ENCODE assay signal across 16 cellular contexts in the genomic region with DNA sequence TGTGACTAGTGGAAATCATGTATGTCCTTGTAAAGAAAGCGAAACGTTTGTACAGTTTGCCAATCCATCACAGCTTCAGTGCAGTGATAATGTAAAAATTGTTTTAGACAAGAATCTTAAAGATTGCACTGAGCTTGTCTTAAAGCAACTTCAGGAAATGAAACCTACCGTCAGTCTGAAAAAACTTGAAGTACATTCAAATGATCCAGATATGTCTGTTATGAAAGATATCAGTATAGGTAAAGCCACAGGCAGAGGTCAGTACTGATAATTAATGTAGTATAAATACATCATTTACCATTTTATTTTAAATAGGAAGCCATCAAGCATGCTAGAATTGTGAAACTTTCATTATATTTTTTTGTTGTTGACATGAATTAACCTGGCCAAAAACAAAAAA.
"Had no signal": no experiment of that assay in that cellular context is flagged by ENCODE, and none has a peak within 500 bp of the region (broad histone marks: within the 10 kb centered on the region; RNA-seq: fewer than 3 reads in every experiment).

No MANE protein-coding gene starts in this region.

- H3K27me3 ChIP-seq: dorsolateral prefrontal cortex, hepatocyte, sigmoid colon had no signal

- ATAC-seq: left cardiac atrium, lower lobe of right lung, natural killer cell had no signal

- FAIRE-seq: urothelium cell line had no signal

- H3K4me2 ChIP-seq: hepatocyte had no signal

- DNase-seq: dorsolateral prefrontal cortex; effector CD8-positive, alpha-beta T cell; foreskin melanocyte; head of caudate nucleus; kidney; left cardiac atrium; left ventricle myocardium inferior; lower lobe of right lung; natural killer cell; posterior cingulate gyrus; sigmoid colon; stimulated activated CD4-positive, alpha-beta T cell treated with anti-CD3 and anti-CD28 coated beads, Interleukin-2, amount 100 ng/mL, for 24 hours; stimulated activated naive CD4-positive, alpha-beta T cell treated with Interleukin-2 at 50 U/mL for 16 hours had no signal

- H3K9me3 ChIP-seq: left ventricle myocardium inferior, lower lobe of right lung, sigmoid colon had no signal

- H3K79me2 ChIP-seq: hepatocyte had no signal

- H3K4me1 ChIP-seq: left ventricle myocardium inferior, lower lobe of right lung, sigmoid colon had no signal

- H3K27ac ChIP-seq: dorsolateral prefrontal cortex, hepatocyte, left ventricle myocardium inferior, lower lobe of right lung, sigmoid colon, skin epidermis had no signal

- H2AFZ ChIP-seq: hepatocyte had no signal

- H3K4me3 ChIP-seq: dorsolateral prefrontal cortex, hepatocyte, left ventricle myocardium inferior, lower lobe of right lung, sigmoid colon, skin epidermis had no signal
